ENCODE assay signal across 9 cellular contexts in the genomic region with DNA sequence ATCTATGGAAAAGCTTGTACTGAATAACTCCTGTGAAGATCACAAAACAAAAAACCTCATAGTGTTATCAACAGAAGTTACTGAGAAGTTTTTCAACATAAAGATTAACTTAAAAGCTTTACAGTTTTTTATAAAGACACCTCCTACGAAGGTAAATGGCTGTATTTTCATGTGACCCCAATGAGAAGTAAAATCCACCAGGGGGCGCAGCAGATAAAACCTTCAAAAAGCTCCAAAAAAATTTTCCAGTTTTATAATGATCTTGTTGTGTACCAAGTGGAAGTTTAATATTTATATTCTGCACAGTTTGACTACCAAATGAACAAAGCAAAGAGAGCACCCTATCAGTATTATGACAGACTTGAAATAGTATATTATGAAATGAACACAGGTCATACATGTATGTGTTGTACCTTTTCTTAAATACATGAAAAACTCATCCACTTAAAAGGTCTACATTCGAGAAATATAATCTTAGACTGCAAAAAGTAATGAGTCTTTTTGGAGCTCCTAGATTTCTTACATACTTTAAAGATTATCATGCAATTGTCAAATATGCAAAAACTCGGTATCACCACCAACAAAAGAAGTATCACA. TPM values are rescaled to one million over a fixed set of nuclear protein-coding genes. Genes with fewer than 3 reads are reported as not detected.
DNase-seq lines count a peak whose midpoint lies in the region; ATAC-seq and TF ChIP-seq lines count a peak whose summit lies in the region.
"Had no signal": no experiment of that assay in that cellular context is flagged by ENCODE, and none has a peak within 500 bp of the region (broad histone marks: within the 10 kb centered on the region; RNA-seq: fewer than 3 reads in every experiment).

No MANE protein-coding gene starts in this region.

- H3K4me1 Mint-ChIP-seq in naive thymus-derived CD4-positive, alpha-beta T cell, result peaks cover 35 to 92% (median 71%) of the 10 kb centered on the region in 7 donors

- peak; percentile 68 for TF ChIP-seq CTCF in AG04450 (IDR thresholded peaks at IDR 0.05; ENCODE audit: low read depth, low read length)

- no peak overlapping the region for H3K4me3 ChIP-seq in AG04450 (ENCODE audit: low read depth, low read length)
- no peak overlapping the region for H3K4me3 ChIP-seq in naive thymus-derived CD4-positive, alpha-beta T cell (ENCODE audit: low read length)

- ATAC-seq in naive thymus-derived CD4-positive, alpha-beta T cell, result peak; percentile 74
- ATAC-seq in GM18519 (IDR thresholded peaks at IDR 0.05; ENCODE audit: low FRiP score, unreplicated experiment) (no peak), HG03039 (IDR thresholded peaks at IDR 0.05; ENCODE audit: unreplicated experiment) (no peak), GM21515 (IDR thresholded peaks at IDR 0.05; ENCODE audit: unreplicated experiment) (no peak)

- no peak overlapping the region for H3K27ac ChIP-seq in AG04450 (ENCODE audit: low read depth, low read length)
- H3K27ac ChIP-seq in naive thymus-derived CD4-positive, alpha-beta T cell (ENCODE audit: low read depth, low read length), result no peak overlapping the region

- H3K36me3 Mint-ChIP-seq in naive thymus-derived CD4-positive, alpha-beta T cell, result peaks cover 0 to 4% (median 0%) of the 10 kb centered on the region in 5 donors

- H3K9me3 ChIP-seq in AG04450 (ENCODE audit: control insufficient read depth, insufficient read depth, low read length), result no peaks in the 10 kb centered on the region
- H3K9me3 ChIP-seq in naive thymus-derived CD4-positive, alpha-beta T cell (ENCODE audit: control insufficient read depth in 2 of 3, low read length in 3 of 3), result no peaks in the 10 kb centered on the region

- H3K9me3 Mint-ChIP-seq in naive thymus-derived CD4-positive, alpha-beta T cell, result no peaks in the 10 kb centered on the region
- H3K9me3 Mint-ChIP-seq: stimulated activated naive CD8-positive, alpha-beta T cell treated with anti-CD3 and anti-CD28 coated beads, Interleukin-15, Interleukin-2, amounts not matched to agents 100 ng/mL and 50 ng/mL, for 24 hours had no signal

- no peak overlapping the region for H3K4me3 Mint-ChIP-seq in naive thymus-derived CD4-positive, alpha-beta T cell
- H3K4me3 Mint-ChIP-seq: stimulated activated naive CD8-positive, alpha-beta T cell treated with anti-CD3 and anti-CD28 coated beads, Interleukin-15, Interleukin-2, amounts not matched to agents 100 ng/mL and 50 ng/mL, for 24 hours had no signal

- DNase-seq in AG04450 (ENCODE audit: low read depth, low spot score) (no peak), HCEC 1CT (peak; percentile 42), SK-N-DZ (ENCODE audit: low spot score) (peak; percentile 41), dermis blood vessel endothelial cell (peak; percentile 76)
- DNase-seq in naive thymus-derived CD4-positive, alpha-beta T cell, result peak in 6 of 9 donors; percentile 21 to 65 (median 57)

- CTCF ChIA-PET in AG04450 (lab: Charles Lee), result interaction anchor here (0.6 to 3.8 kb wide), 28 partner anchors 10 to 798 kb away, joined by 3 to 25 read pairs (median 5); a partner anchor contains a TSS
- CTCF ChIA-PET in naive thymus-derived CD4-positive, alpha-beta T cell (lab: Charles Lee), result interaction anchor here (0.7 to 4.5 kb wide), 15 partner anchors 13 to 89 kb away, joined by 3 to 28 read pairs (median 4); no protein-coding TSS in a partner anchor

- H3K36me3 ChIP-seq in naive thymus-derived CD4-positive, alpha-beta T cell (ENCODE audit: control insufficient read depth in 2 of 3, insufficient read depth in 3 of 3, low read length in 3 of 3), result no peaks in the 10 kb centered on the region

- H3K27ac Mint-ChIP-seq in naive thymus-derived CD4-positive, alpha-beta T cell, result peak overlapping the region in 5 of 9 donors; percentile 6 to 81 (median 72)

- H3K4me1 ChIP-seq in naive thymus-derived CD4-positive, alpha-beta T cell (ENCODE audit: control insufficient read depth in 2 of 2, insufficient read depth in 2 of 2, low read length in 2 of 2), result no peaks in the 10 kb centered on the region

- no peaks in the 10 kb centered on the region for H3K27me3 Mint-ChIP-seq in naive thymus-derived CD4-positive, alpha-beta T cell
- H3K27me3 Mint-ChIP-seq: stimulated activated naive CD8-positive, alpha-beta T cell treated with anti-CD3 and anti-CD28 coated beads, Interleukin-15, Interleukin-2, amounts not matched to agents 100 ng/mL and 50 ng/mL, for 24 hours had no signal

- no peaks in the 10 kb centered on the region for H3K27me3 ChIP-seq in AG04450 (ENCODE audit: control insufficient read depth, insufficient read depth, low read length)
- no peaks in the 10 kb centered on the region for H3K27me3 ChIP-seq in naive thymus-derived CD4-positive, alpha-beta T cell (ENCODE audit: control insufficient read depth in 2 of 2, insufficient read depth in 2 of 2, low read length in 2 of 2)

- intact Hi-C loops in naive thymus-derived CD4-positive, alpha-beta T cell (cut with micrococcal nuclease), result loop anchor here (1.0 to 2.0 kb wide), 5 partner anchors 29 to 86 kb away; a partner anchor contains a TSS

- POLR2A ChIA-PET in AG04450 (lab: Yijun Ruan, JAX), result no interaction called here
- POLR2A ChIA-PET in naive thymus-derived CD4-positive, alpha-beta T cell (lab: Charles Lee), result interaction anchor here (0.6 to 1.5 kb wide), 3 partner anchors 11 to 166 kb away, joined by 3 to 12 read pairs (median 3); a partner anchor contains a TSS

RNA-seq across cellular contexts. Expression of a gene that starts 38.5 kb away (rescaled TPM):
- 11.9 and 14.2 TPM in 2 replicates for polyA plus RNA-seq in AG04450 (2011; rRNA removed)
- polyA minus RNA-seq in AG04450 (2011; rRNA and poly(A)+ RNA removed), result 2.4 and 3.5 TPM in 2 replicates
- polyA plus RNA-seq in SK-N-DZ (2014; cell fraction: cytosol; rRNA removed), result 27.8 and 31.1 TPM in 2 replicates
- polyA plus RNA-seq in SK-N-DZ (2014; cell fraction: nucleus; rRNA removed), result 9.3 and 12.2 TPM in 2 replicates
- 12.4 and 17.5 TPM in 2 replicates for total RNA-seq in dermis blood vessel endothelial cell
- total RNA-seq in naive thymus-derived CD4-positive, alpha-beta T cell, result 10 to 100 TPM; 11.0 to 31.0 (median 12.8) TPM
- polyA plus RNA-seq in naive thymus-derived CD4-positive, alpha-beta T cell, result 10 to 100 TPM; 19.2 to 22.5 TPM

RNA-seq across cellular contexts. Expression of a gene that starts 56.1 kb away (rescaled TPM):
- polyA plus RNA-seq in AG04450 (2011; rRNA removed), result 21.2 and 24.9 TPM in 2 replicates
- polyA minus RNA-seq in AG04450 (2011; rRNA and poly(A)+ RNA removed), result 13.6 and 28.6 TPM in 2 replicates
- polyA plus RNA-seq in SK-N-DZ (2014; cell fraction: cytosol; rRNA removed), result 33.6 and 36.2 TPM in 2 replicates
- polyA plus RNA-seq in SK-N-DZ (2014; cell fraction: nucleus; rRNA removed), result 15.1 and 16.9 TPM in 2 replicates
- total RNA-seq in dermis blood vessel endothelial cell, result 19.4 and 46.8 TPM in 2 replicates
- 10 to 100 TPM; 54.1 to 78.2 (median 70.0) TPM for total RNA-seq in naive thymus-derived CD4-positive, alpha-beta T cell
- polyA plus RNA-seq in naive thymus-derived CD4-positive, alpha-beta T cell, result 1 to 10 TPM; 2.6 to 7.2 TPM
